In genomic region chr3:143885803-143886427, GRCh38 we compare ENCODE assay signal across 9 cellular contexts. TPM values are rescaled to one million over a fixed set of nuclear protein-coding genes. Genes with fewer than 3 reads are reported as not detected.
DNase-seq lines count a peak whose midpoint lies in the region; ATAC-seq, FAIRE-seq and TF ChIP-seq lines count a peak whose summit lies in the region.
"Had no signal": no experiment of that assay in that cellular context is flagged by ENCODE, and none has a peak within 500 bp of the region (broad histone marks: within the 10 kb centered on the region; RNA-seq: fewer than 3 reads in every experiment).

No MANE protein-coding gene starts in this region.

- H3K27ac ChIP-seq in kidney (ENCODE audit: low read depth in 2 of 2, low read length in 2 of 2) (no peak overlapping the region), thyroid gland (no peak overlapping the region)

- peak; percentile 32 for DNase-seq in NCI-H345 (lab: John Stamatoyannopoulos, UW)
- no peak for DNase-seq in NCI-H345 treated with DMSO at 0.1 percent for 48 hours (lab: John Stamatoyannopoulos, UW; ENCODE audit: unreplicated experiment)
- DNase-seq in NOMO-1 (lab: John Stamatoyannopoulos, UW; ENCODE audit: unreplicated experiment in 2 of 2): peak; percentile 25 to 69
- peak; percentile 32 for DNase-seq in astrocyte of the spinal cord (ENCODE audit: low read depth, low spot score)
- no peak for DNase-seq in kidney
- peak; percentile 10 to 21 for DNase-seq in thyroid gland

- H3K9me3 ChIP-seq in kidney (ENCODE audit: control insufficient read depth in 1 of 2, low read length in 2 of 2) (no peaks in the 10 kb centered on the region), thyroid gland (no peaks in the 10 kb centered on the region)

- FAIRE-seq in kidney (lab: Jason Lieb, UNC): no peak
- FAIRE-seq: frontal cortex had no signal

- no peaks in the 10 kb centered on the region for H3K27me3 ChIP-seq in thyroid gland

- in situ Hi-C loops in astrocyte of the spinal cord (cut with HindIII; ENCODE audit: low sequenced_read_pairs): no loop called here

- ATAC-seq in GM19452 (IDR thresholded peaks at IDR 0.05; ENCODE audit: unreplicated experiment) (peak; percentile 91), HG03354 (IDR thresholded peaks at IDR 0.05; ENCODE audit: poor library complexity, severe bottlenecking, unreplicated experiment) (peak; percentile 97)

- H3K4me1 ChIP-seq in kidney (ENCODE audit: control insufficient read depth in 1 of 2, insufficient read depth in 1 of 2, low read depth in 1 of 2, low read length in 2 of 2): no peaks in the 10 kb centered on the region
- no peaks in the 10 kb centered on the region for H3K4me1 ChIP-seq in thyroid gland

- TF ChIP-seq CTCF in astrocyte of the spinal cord (IDR thresholded peaks at IDR 0.05; ENCODE audit: low read depth, low read length) (peak; percentile 81), kidney (IDR thresholded peaks at IDR 0.05; ENCODE audit: borderline replicate concordance, extremely low read depth, insufficient read depth) (peak; percentile 44), thyroid gland (IDR thresholded peaks at IDR 0.05) (peak in 5 of 6 experiments; percentile 12 to 66 (median 58))

- no peak overlapping the region for H3K9ac ChIP-seq in kidney (ENCODE audit: low read length in 2 of 2)

- no peak for TF ChIP-seq POLR2A in thyroid gland (IDR thresholded peaks at IDR 0.05)

- H3K36me3 ChIP-seq in kidney (ENCODE audit: control insufficient read depth in 1 of 2, insufficient read depth in 2 of 2, low read length in 2 of 2) (no peaks in the 10 kb centered on the region), thyroid gland (no peaks in the 10 kb centered on the region)

- H3K4me3 ChIP-seq in astrocyte of the spinal cord (ENCODE audit: low read depth, low read length): no peak overlapping the region
- no peak overlapping the region for H3K4me3 ChIP-seq in kidney (ENCODE audit: low read length in 2 of 2)
- H3K4me3 ChIP-seq in thyroid gland (replicated peaks in 1 of 3): no peak overlapping the region

- 88 to 93% methylated on average over 1 of the region's 1 CpG for WGBS in thyroid gland, 2 donors

- intact Hi-C loops in kidney (cut with DNase I) (no loop called here), thyroid gland (cut with DNase I) (no loop called here)

RNA-seq across cellular contexts. Expression of gene SLC9A9, which starts 37.6 kb away (rescaled TPM):
- 16.5 TPM for total RNA-seq in kidney
- 3.7 TPM for polyA plus RNA-seq in kidney (ENCODE audit: insufficient read depth, low read depth, low replicate concordance)
- 10 to 100 TPM in 3 of 4 donors, 1 to 10 TPM in 1; 7.8 to 19.6 (median 13.4) TPM for total RNA-seq in thyroid gland

Comparison
In these comparisons a context has a peak if more than half of its experiments do, and no peak if none do; other contexts are left out.
1. DNase-seq: peak in NCI-H345 (single experiment), NOMO-1 (2 of 2), astrocyte of the spinal cord (single experiment) and thyroid gland (2 of 2); none in NCI-H345 treated with DMSO at 0.1 percent for 48 hours (single experiment) and kidney (single experiment).
2. Peak in every context shown above with its lines, with median percentiles within 50 percentile points of each other: CTCF ChIP-seq.